ENCODE assay signal across 9 cellular contexts in genomic region chr15:57376695-57377477, GRCh38. TPM values are rescaled to one million over a fixed set of nuclear protein-coding genes. Genes with fewer than 3 reads are reported as not detected.
DNase-seq lines count a peak whose midpoint lies in the region; ATAC-seq, FAIRE-seq and TF ChIP-seq lines count a peak whose summit lies in the region.
"Had no signal": no experiment of that assay in that cellular context is flagged by ENCODE, and none has a peak within 500 bp of the region (broad histone marks: within the 10 kb centered on the region; RNA-seq: fewer than 3 reads in every experiment).

No MANE protein-coding gene starts in this region.

- ATAC-seq in stimulated activated memory B cell treated with anti-CD40 and anti-IgM and Interleukin-4, amounts not matched to agents 10 μg/mL and 1 μg/mL and 100 μg/mL, for 72 hours: peak; percentile 24
- ATAC-seq in GM21367 (IDR thresholded peaks at IDR 0.05; ENCODE audit: unreplicated experiment): no peak

- peaks cover 8% of the 10 kb centered on the region for H3K4me1 ChIP-seq in astrocyte (ENCODE audit: insufficient read depth, low read length)

- no peaks in the 10 kb centered on the region for H3K36me3 Mint-ChIP-seq in T-helper 2 cell treated with Interferon-gamma antibody and Interleukin-4, amounts not matched to agents 5 μg/mL and 100 μg/mL, for 36 hours (ENCODE audit: low read depth)
- H3K36me3 Mint-ChIP-seq in astrocyte (ENCODE audit: low read depth, unreplicated experiment) (no peaks in the 10 kb centered on the region), immature natural killer cell (no peaks in the 10 kb centered on the region)
- no peaks in the 10 kb centered on the region for H3K36me3 Mint-ChIP-seq in stimulated activated memory B cell treated with anti-CD40 and anti-IgM and Interleukin-4, amounts not matched to agents 10 μg/mL and 1 μg/mL and 100 μg/mL, for 72 hours

- peak overlapping the region; percentile 84 for H2AFZ ChIP-seq in astrocyte (ENCODE audit: low read depth, low read length)

- no peak for TF ChIP-seq CTCF in astrocyte (IDR thresholded peaks at IDR 0.05; ENCODE audit: insufficient read depth, low read depth, low read length)

- no peak for FAIRE-seq in astrocyte (lab: Jason Lieb, UNC)

- H4K20me1 ChIP-seq in astrocyte (ENCODE audit: insufficient read depth, low read length): no peaks in the 10 kb centered on the region

- H3K4me3 ChIP-seq in astrocyte (ENCODE audit: insufficient read depth, low read depth, low read length): peak overlapping the region; percentile 58

- no peak for DNase-seq in T-helper 2 cell treated with Interferon-gamma antibody and Interleukin-4, amounts not matched to agents 5 μg/mL and 100 μg/mL, for 36 hours (ENCODE audit: low spot score)
- DNase-seq in T-helper 2 cell (no peak), astrocyte (ENCODE audit: low read depth) (no peak), immature natural killer cell (no peak)
- DNase-seq in stimulated activated CD4-positive, alpha-beta T cell treated with anti-CD3 and anti-CD28 coated beads, Interleukin-1b, Interleukin-23, amount 100 ng/mL, for 48 hours: no peak
- DNase-seq in activated naive CD4-positive, alpha-beta T cell (lab: John Stamatoyannopoulos, UW): no peak

- no peaks in the 10 kb centered on the region for H3K36me3 ChIP-seq in astrocyte (ENCODE audit: insufficient read depth, low read length)

- H3K27me3 Mint-ChIP-seq in T-helper 2 cell treated with Interferon-gamma antibody and Interleukin-4, amounts not matched to agents 5 μg/mL and 100 μg/mL, for 36 hours (ENCODE audit: low read depth): peaks cover 59% of the 10 kb centered on the region
- H3K27me3 Mint-ChIP-seq in astrocyte (ENCODE audit: low read depth, unreplicated experiment) (peaks cover 26% of the 10 kb centered on the region), immature natural killer cell (ENCODE audit: low read depth in 3 of 3) (peaks cover 15 to 35% (median 17%) of the 10 kb centered on the region in 3 donors)
- peaks cover 86% of the 10 kb centered on the region for H3K27me3 Mint-ChIP-seq in stimulated activated memory B cell treated with anti-CD40 and anti-IgM and Interleukin-4, amounts not matched to agents 10 μg/mL and 1 μg/mL and 100 μg/mL, for 72 hours

- peak overlapping the region; percentile 68 for H3K9ac ChIP-seq in astrocyte (ENCODE audit: low read length)

- H3K79me2 ChIP-seq in astrocyte (ENCODE audit: insufficient read depth, low read length): no peaks in the 10 kb centered on the region

- H3K4me2 ChIP-seq in astrocyte (ENCODE audit: low read length): peak overlapping the region; percentile 86

- H3K27ac ChIP-seq in astrocyte (ENCODE audit: low read depth, low read length): no peak overlapping the region

- no peaks in the 10 kb centered on the region for H3K9me3 ChIP-seq in astrocyte (ENCODE audit: insufficient read depth, low read depth, low read length)

- peaks cover 23% of the 10 kb centered on the region for H3K27me3 ChIP-seq in astrocyte (ENCODE audit: insufficient read depth, low read length)

- H3K4me1 Mint-ChIP-seq in T-helper 2 cell treated with Interferon-gamma antibody and Interleukin-4, amounts not matched to agents 5 μg/mL and 100 μg/mL, for 36 hours (ENCODE audit: low read depth): peaks cover 3% of the 10 kb centered on the region
- H3K4me1 Mint-ChIP-seq in astrocyte (ENCODE audit: low read depth, unreplicated experiment) (peaks cover 7% of the 10 kb centered on the region), immature natural killer cell (peaks cover 0 to 10% of the 10 kb centered on the region in 2 donors)
- peaks cover 15% of the 10 kb centered on the region for H3K4me1 Mint-ChIP-seq in stimulated activated memory B cell treated with anti-CD40 and anti-IgM and Interleukin-4, amounts not matched to agents 10 μg/mL and 1 μg/mL and 100 μg/mL, for 72 hours

- no peak overlapping the region for H3K27ac Mint-ChIP-seq in T-helper 2 cell treated with Interferon-gamma antibody and Interleukin-4, amounts not matched to agents 5 μg/mL and 100 μg/mL, for 36 hours
- H3K27ac Mint-ChIP-seq in astrocyte (ENCODE audit: unreplicated experiment) (peak overlapping the region; percentile 34), immature natural killer cell (no peak overlapping the region)
- H3K27ac Mint-ChIP-seq in stimulated activated memory B cell treated with anti-CD40 and anti-IgM and Interleukin-4, amounts not matched to agents 10 μg/mL and 1 μg/mL and 100 μg/mL, for 72 hours: no peak overlapping the region

- no peaks in the 10 kb centered on the region for H3K9me3 Mint-ChIP-seq in T-helper 2 cell treated with Interferon-gamma antibody and Interleukin-4, amounts not matched to agents 5 μg/mL and 100 μg/mL, for 36 hours
- H3K9me3 Mint-ChIP-seq in astrocyte (ENCODE audit: unreplicated experiment): no peaks in the 10 kb centered on the region
- no peaks in the 10 kb centered on the region for H3K9me3 Mint-ChIP-seq in immature natural killer cell
- no peaks in the 10 kb centered on the region for H3K9me3 Mint-ChIP-seq in stimulated activated memory B cell treated with anti-CD40 and anti-IgM and Interleukin-4, amounts not matched to agents 10 μg/mL and 1 μg/mL and 100 μg/mL, for 72 hours

- H3K4me3 Mint-ChIP-seq in T-helper 2 cell treated with Interferon-gamma antibody and Interleukin-4, amounts not matched to agents 5 μg/mL and 100 μg/mL, for 36 hours: peak overlapping the region; percentile 41
- peak overlapping the region; percentile 89 for H3K4me3 Mint-ChIP-seq in astrocyte (ENCODE audit: unreplicated experiment)
- peak overlapping the region in 3 of 5 donors; percentile 5 to 51 (median 13) for H3K4me3 Mint-ChIP-seq in immature natural killer cell
- peak overlapping the region; percentile 70 for H3K4me3 Mint-ChIP-seq in stimulated activated memory B cell treated with anti-CD40 and anti-IgM and Interleukin-4, amounts not matched to agents 10 μg/mL and 1 μg/mL and 100 μg/mL, for 72 hours

RNA-seq across cellular contexts. Expression of gene CGNL1, which starts 0.6 kb away (rescaled TPM):
- 10.2 and 11.0 TPM in 2 replicates for total RNA-seq in astrocyte
- polyA plus RNA-seq in immature natural killer cell: not detected
- total RNA-seq: activated CD8-positive, alpha-beta memory T cell treated with anti-CD3 and anti-CD28 coated beads for 36 hours had no signal

Comparison
In these comparisons a context has a peak if more than half of its experiments do, and no peak if none do; other contexts are left out.
1. H3K4me3 Mint-ChIP-seq: peak in every context shown above with its lines; median percentile 89 in astrocyte; 70 in stimulated activated memory B cell treated with anti-CD40 and anti-IgM and Interleukin-4, amounts not matched to agents 10 μg/mL and 1 μg/mL and 100 μg/mL, for 72 hours; 41 in T-helper 2 cell treated with Interferon-gamma antibody and Interleukin-4, amounts not matched to agents 5 μg/mL and 100 μg/mL, for 36 hours; 13 in immature natural killer cell.